18 cellular contexts compared by ENCODE assay signal in the genomic region with DNA sequence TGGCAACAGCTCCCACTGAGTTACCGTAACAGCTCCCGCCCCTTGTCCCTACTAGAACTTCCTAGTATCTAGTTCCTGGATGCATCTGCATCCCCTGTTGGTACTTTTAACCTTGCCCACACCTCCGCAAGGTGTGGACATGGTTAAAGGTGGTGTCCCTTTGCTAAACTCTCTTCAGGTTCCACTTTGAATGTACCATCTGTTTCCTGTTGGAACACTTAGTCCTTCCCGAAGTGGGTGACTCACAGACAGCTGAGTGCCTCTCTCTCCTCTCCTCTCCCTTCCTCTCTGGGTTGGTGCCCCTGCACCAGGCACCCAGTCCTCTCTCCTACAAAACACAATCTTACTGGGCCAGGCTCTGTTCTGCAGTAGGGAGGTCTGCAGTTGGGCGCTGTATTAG. TPM values are rescaled to one million over a fixed set of nuclear protein-coding genes. Genes with fewer than 3 reads are reported as not detected.
DNase-seq lines count a peak whose midpoint lies in the region; ATAC-seq, FAIRE-seq and TF ChIP-seq lines count a peak whose summit lies in the region.
"Had no signal": no experiment of that assay in that cellular context is flagged by ENCODE, and none has a peak within 500 bp of the region (broad histone marks: within the 10 kb centered on the region; RNA-seq: fewer than 3 reads in every experiment).

No MANE protein-coding gene starts in this region.

- H3K4me3 Mint-ChIP-seq in activated naive CD8-positive, alpha-beta T cell treated with anti-CD3 and anti-CD28 coated beads, Interleukin-2, amount 50 U/mL, for 24 hours, result no peak overlapping the region
- H3K4me3 Mint-ChIP-seq in activated naive CD8-positive, alpha-beta T cell treated with anti-CD3 and anti-CD28 coated beads for 36 hours, result no peak overlapping the region
- H3K4me3 Mint-ChIP-seq: CD8-positive, alpha-beta T cell; endodermal cell; WTC11 had no signal

- H3K4me1 Mint-ChIP-seq in activated naive CD8-positive, alpha-beta T cell treated with anti-CD3 and anti-CD28 coated beads, Interleukin-2, amount 50 U/mL, for 24 hours, result peaks cover 17% of the 10 kb centered on the region
- peaks cover 8% of the 10 kb centered on the region for H3K4me1 Mint-ChIP-seq in activated naive CD8-positive, alpha-beta T cell treated with anti-CD3 and anti-CD28 coated beads for 36 hours
- H3K4me1 Mint-ChIP-seq: WTC11 had no signal

- no peak for TF ChIP-seq POLR2A in NB4 (IDR thresholded peaks at IDR 0.05; ENCODE audit: extremely low read depth, insufficient read length)

- H3K27ac Mint-ChIP-seq in activated naive CD8-positive, alpha-beta T cell treated with anti-CD3 and anti-CD28 coated beads, Interleukin-2, amount 50 U/mL, for 24 hours, result peak overlapping the region; percentile 23
- H3K27ac Mint-ChIP-seq in activated naive CD8-positive, alpha-beta T cell treated with anti-CD3 and anti-CD28 coated beads for 36 hours, result no peak overlapping the region
- H3K27ac Mint-ChIP-seq: CD8-positive, alpha-beta T cell; endodermal cell; WTC11 had no signal

- no peak overlapping the region for H3K4me3 ChIP-seq in NB4 (ENCODE audit: low read depth, low read length)
- H3K4me3 ChIP-seq: vagina had no signal

- DNase-seq in activated naive CD8-positive, alpha-beta T cell treated with anti-CD3 and anti-CD28 coated beads, Interleukin-2, amount 50 U/mL, for 24 hours, result no peak
- no peak for DNase-seq in activated naive CD8-positive, alpha-beta T cell treated with anti-CD3 and anti-CD28 coated beads for 36 hours
- DNase-seq in NB4 (ENCODE audit: low read depth) (peak; percentile 31), urothelium cell line (ENCODE audit: low spot score) (no peak), SK-N-DZ (ENCODE audit: low spot score) (no peak)
- DNase-seq: amygdala; CD8-positive, alpha-beta T cell; cerebellar nuclear complex; endodermal cell; NCI-H1105; Right ventricle myocardium superior had no signal

- peak; percentile 27 for FAIRE-seq in urothelium cell line (lab: Jason Lieb, UNC)

- ATAC-seq in activated naive CD8-positive, alpha-beta T cell treated with anti-CD3 and anti-CD28 coated beads, Interleukin-2, amount 50 U/mL, for 24 hours, result no peak
- ATAC-seq in esophagus mucosa (peak; percentile 91), GM18909 (IDR thresholded peaks at IDR 0.05; ENCODE audit: poor library complexity, unreplicated experiment) (no peak), GM21515 (IDR thresholded peaks at IDR 0.05; ENCODE audit: unreplicated experiment) (no peak)
- ATAC-seq: CD8-positive, alpha-beta T cell; left lobe of liver; sciatic nerve; WTC11 had no signal

- TF ChIP-seq CTCF in NB4 (IDR thresholded peaks at IDR 0.05; ENCODE audit: low read depth, low read length), result no peak

- H3K9me3 Mint-ChIP-seq in activated naive CD8-positive, alpha-beta T cell treated with anti-CD3 and anti-CD28 coated beads, Interleukin-2, amount 50 U/mL, for 24 hours, result peaks cover 13% of the 10 kb centered on the region
- peaks cover 9% of the 10 kb centered on the region for H3K9me3 Mint-ChIP-seq in activated naive CD8-positive, alpha-beta T cell treated with anti-CD3 and anti-CD28 coated beads for 36 hours

- H3K36me3 Mint-ChIP-seq in activated naive CD8-positive, alpha-beta T cell treated with anti-CD3 and anti-CD28 coated beads, Interleukin-2, amount 50 U/mL, for 24 hours (ENCODE audit: low read depth), result no peaks in the 10 kb centered on the region
- H3K36me3 Mint-ChIP-seq in activated naive CD8-positive, alpha-beta T cell treated with anti-CD3 and anti-CD28 coated beads for 36 hours, result peaks cover 4% of the 10 kb centered on the region
- H3K36me3 Mint-ChIP-seq: CD8-positive, alpha-beta T cell; WTC11 had no signal

- no peaks in the 10 kb centered on the region for H3K27me3 Mint-ChIP-seq in activated naive CD8-positive, alpha-beta T cell treated with anti-CD3 and anti-CD28 coated beads, Interleukin-2, amount 50 U/mL, for 24 hours
- H3K27me3 Mint-ChIP-seq in activated naive CD8-positive, alpha-beta T cell treated with anti-CD3 and anti-CD28 coated beads for 36 hours, result no peaks in the 10 kb centered on the region

RNA-seq across cellular contexts. Expression of a gene that starts 19.6 kb away (rescaled TPM):
- total RNA-seq in activated naive CD8-positive, alpha-beta T cell treated with anti-CD3 and anti-CD28 coated beads for 36 hours, result 10 to 100 TPM; 61.5 to 62.4 TPM
- 19.8 TPM for total RNA-seq in esophagus mucosa
- 2.1 and 3.4 TPM in 2 replicates for polyA plus RNA-seq in SK-N-DZ (2014; cell fraction: cytosol; rRNA removed)
- 0.86 and 1.4 TPM in 2 replicates for polyA plus RNA-seq in SK-N-DZ (2014; cell fraction: nucleus; rRNA removed)
